In the genomic region with DNA sequence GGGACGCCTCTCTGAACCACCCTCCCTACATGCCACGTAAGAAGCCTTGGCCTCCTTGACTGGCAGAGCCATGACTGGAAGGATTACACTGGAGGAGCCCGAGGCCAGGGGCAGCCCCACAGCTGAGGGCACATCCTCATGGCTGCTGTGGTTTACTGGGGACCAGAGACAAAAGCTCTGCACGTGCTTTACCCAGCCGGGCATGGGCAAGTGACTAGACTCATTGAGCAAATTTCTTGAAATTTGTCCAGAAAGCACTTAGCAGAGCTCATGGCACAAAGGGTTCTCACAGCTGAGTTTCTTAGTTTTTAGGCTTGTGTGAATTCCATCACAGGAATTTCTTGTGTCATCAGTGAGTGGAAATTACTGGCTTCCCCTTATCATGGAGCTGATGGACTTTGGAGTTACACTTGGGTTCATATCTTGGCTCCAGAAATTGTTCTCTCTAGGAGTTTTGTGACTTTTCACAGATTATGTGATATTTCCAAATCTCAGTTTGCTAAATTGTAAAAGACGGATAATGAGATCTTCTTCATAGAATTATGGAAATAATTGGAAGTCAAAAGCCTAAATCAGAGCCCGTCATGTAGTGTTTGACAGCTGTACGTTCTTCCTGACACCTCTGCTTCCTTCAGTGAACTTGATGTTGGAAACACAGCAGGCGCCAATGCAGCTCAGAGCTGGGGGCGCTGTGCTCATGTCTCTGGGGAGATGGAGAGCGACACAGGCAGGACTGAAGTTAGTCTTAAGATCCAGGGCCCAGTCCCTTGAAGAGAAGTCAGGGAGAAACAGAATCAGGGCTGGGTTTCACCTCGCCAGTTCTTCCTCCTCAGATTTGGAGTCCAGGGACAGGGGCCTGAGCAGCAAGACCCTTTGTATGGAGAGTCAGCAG, we compare ENCODE assay signal across 14 cellular contexts. TPM values are rescaled to one million over a fixed set of nuclear protein-coding genes. Genes with fewer than 3 reads are reported as not detected.
"Had no signal": no experiment of that assay in that cellular context is flagged by ENCODE, and none has a peak within 500 bp of the region (broad histone marks: within the 10 kb centered on the region; RNA-seq: fewer than 3 reads in every experiment).

No MANE protein-coding gene starts in this region.

- H2AFZ ChIP-seq: neural progenitor cell had no signal

- H3K27ac ChIP-seq: neural progenitor cell, right atrium auricular region, transverse colon had no signal

- DNase-seq: activated B cell treated with CpG ODN at 0.5 μM for 24 hours; activated CD8-positive, alpha-beta memory T cell treated with anti-CD3 and anti-CD28 coated beads for 24 hours; activated naive CD4-positive, alpha-beta T cell treated with anti-CD3 and anti-CD28 coated beads for 36 hours; effector memory CD8-positive, alpha-beta T cell; left ventricle myocardium superior; mesendoderm; posterior cingulate gyrus; T-helper 2 cell; transverse colon had no signal

- H3K9ac ChIP-seq: neural progenitor cell had no signal

- H3K4me3 ChIP-seq: neural progenitor cell, right atrium auricular region, transverse colon had no signal

- H3K27me3 ChIP-seq: neural progenitor cell, right atrium auricular region, transverse colon had no signal

- H3K9me3 ChIP-seq: right atrium auricular region, transverse colon had no signal

- H3K4me2 ChIP-seq: neural progenitor cell had no signal

- H3K4me1 ChIP-seq: neural progenitor cell, right atrium auricular region, transverse colon had no signal

- ATAC-seq: effector memory CD8-positive, alpha-beta T cell; left ventricle myocardium superior; stimulated activated effector memory CD8-positive, alpha-beta T cell treated with anti-CD3 and anti-CD28 coated beads, Interleukin-12 subunit alpha, Interleukin-12 subunit beta, amount 100 ng/mL, for 72 hours had no signal

- H3K36me3 ChIP-seq: neural progenitor cell, right atrium auricular region, transverse colon had no signal

RNA-seq across cellular contexts. Expression of a gene that starts 47.7 kb away (rescaled TPM):
- total RNA-seq: activated B cell treated with CpG ODN at 0.5 μM for 24 hours; activated CD4-positive, alpha-beta T cell treated with anti-CD3 and anti-CD28 coated beads, Interleukin-2, amount 10 ng/mL, durations not matched to agents 24 days and 14 days; activated naive CD4-positive, alpha-beta T cell treated with anti-CD3 and anti-CD28 coated beads for 36 hours; epithelial cell of proximal tubule had no signal
